17 cellular contexts compared by ENCODE assay signal in the genomic region with DNA sequence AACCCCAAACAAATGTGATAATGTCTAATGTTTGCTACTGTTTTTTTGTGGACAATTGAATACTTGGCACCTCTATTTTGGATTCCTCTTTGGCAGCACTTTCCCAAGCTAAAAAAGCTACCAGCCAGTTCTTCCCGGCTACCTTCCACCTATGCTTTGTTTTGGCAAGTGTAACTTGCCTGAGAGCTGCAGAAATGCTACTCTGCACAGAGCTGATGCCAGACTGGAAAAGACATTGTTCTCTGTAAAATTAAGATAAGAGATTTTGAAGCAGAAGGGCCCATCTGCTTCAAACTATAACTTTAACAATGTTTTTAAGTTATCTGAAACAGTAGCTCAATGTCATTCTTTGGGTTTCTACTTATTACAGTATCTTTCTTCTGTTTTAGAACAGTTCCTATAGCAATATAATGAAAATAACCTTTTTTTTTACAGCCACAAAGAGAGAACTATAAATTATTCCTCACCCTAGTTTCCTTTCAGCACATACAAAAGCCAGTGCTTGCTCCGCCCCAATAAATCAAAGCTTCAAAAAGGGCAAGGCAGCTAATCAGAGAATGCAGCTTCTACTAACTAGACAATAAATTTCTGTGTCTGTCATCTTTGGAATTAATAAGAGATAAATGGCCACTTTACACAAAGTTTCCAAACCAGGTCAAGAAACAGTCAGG.
"Had no signal": no experiment of that assay in that cellular context is flagged by ENCODE, and none has a peak within 500 bp of the region (broad histone marks: within the 10 kb centered on the region; RNA-seq: fewer than 3 reads in every experiment).

No MANE protein-coding gene starts in this region.

- H3K27ac ChIP-seq: brain microvascular endothelial cell, coronary artery, esophagus squamous epithelium, parathyroid adenoma, thyroid gland had no signal

- H3K27me3 ChIP-seq: brain microvascular endothelial cell, esophagus squamous epithelium, thyroid gland had no signal

- H3K4me3 ChIP-seq: coronary artery, esophagus squamous epithelium, thyroid gland had no signal

- H3K4me1 Mint-ChIP-seq: activated naive CD8-positive, alpha-beta T cell treated with anti-CD3 and anti-CD28 coated beads, Interleukin-2, amount 10 ng/mL, durations not matched to agents 7 days and 5 days; central memory CD8-positive, alpha-beta T cell; stimulated activated effector memory CD8-positive, alpha-beta T cell treated with anti-CD3 and anti-CD28 coated beads, Interleukin-12 subunit alpha, Interleukin-12 subunit beta, amount 100 ng/mL, for 72 hours had no signal

- H3K27ac Mint-ChIP-seq: activated naive CD8-positive, alpha-beta T cell treated with anti-CD3 and anti-CD28 coated beads, Interleukin-2, amount 10 ng/mL, durations not matched to agents 7 days and 5 days; stimulated activated effector memory CD8-positive, alpha-beta T cell treated with anti-CD3 and anti-CD28 coated beads, Interleukin-12 subunit alpha, Interleukin-12 subunit beta, amount 100 ng/mL, for 72 hours; T-helper 2 cell treated with Interferon-gamma antibody and Interleukin-4, amounts not matched to agents 5 μg/mL and 100 μg/mL, for 36 hours had no signal

- H3K36me3 ChIP-seq: brain microvascular endothelial cell, esophagus squamous epithelium, thyroid gland had no signal

- H2AFZ ChIP-seq: parathyroid adenoma had no signal

- DNase-seq: activated CD4-positive, alpha-beta T cell treated with anti-CD3 and anti-CD28 coated beads, Interleukin-2, amount 50 U/mL, for 1 hour; activated naive CD4-positive, alpha-beta T cell; activated naive CD8-positive, alpha-beta T cell treated with anti-CD3 and anti-CD28 coated beads, Interleukin-2, amount 10 ng/mL, durations not matched to agents 7 days and 5 days; anterior cingulate cortex; brain microvascular endothelial cell; effector CD4-positive, alpha-beta T cell; esophagus squamous epithelium; foreskin fibroblast; hypothalamus; kidney; left ventricle myocardium superior; thyroid gland had no signal

- H3K9me3 Mint-ChIP-seq: activated naive CD8-positive, alpha-beta T cell treated with anti-CD3 and anti-CD28 coated beads, Interleukin-2, amount 10 ng/mL, durations not matched to agents 7 days and 5 days; central memory CD8-positive, alpha-beta T cell; stimulated activated effector memory CD8-positive, alpha-beta T cell treated with anti-CD3 and anti-CD28 coated beads, Interleukin-12 subunit alpha, Interleukin-12 subunit beta, amount 100 ng/mL, for 72 hours; T-helper 2 cell treated with Interferon-gamma antibody and Interleukin-4, amounts not matched to agents 5 μg/mL and 100 μg/mL, for 36 hours had no signal

- H3K36me3 Mint-ChIP-seq: activated naive CD8-positive, alpha-beta T cell treated with anti-CD3 and anti-CD28 coated beads, Interleukin-2, amount 10 ng/mL, durations not matched to agents 7 days and 5 days; stimulated activated effector memory CD8-positive, alpha-beta T cell treated with anti-CD3 and anti-CD28 coated beads, Interleukin-12 subunit alpha, Interleukin-12 subunit beta, amount 100 ng/mL, for 72 hours had no signal

- H3K79me2 ChIP-seq: parathyroid adenoma had no signal

- H3K4me1 ChIP-seq: parathyroid adenoma, thyroid gland had no signal

- H3K9me3 ChIP-seq: esophagus squamous epithelium, thyroid gland had no signal

- H3K4me3 Mint-ChIP-seq: activated naive CD8-positive, alpha-beta T cell treated with anti-CD3 and anti-CD28 coated beads, Interleukin-2, amount 10 ng/mL, durations not matched to agents 7 days and 5 days; central memory CD8-positive, alpha-beta T cell; stimulated activated effector memory CD8-positive, alpha-beta T cell treated with anti-CD3 and anti-CD28 coated beads, Interleukin-12 subunit alpha, Interleukin-12 subunit beta, amount 100 ng/mL, for 72 hours; T-helper 2 cell treated with Interferon-gamma antibody and Interleukin-4, amounts not matched to agents 5 μg/mL and 100 μg/mL, for 36 hours had no signal

- H3K9ac ChIP-seq: parathyroid adenoma had no signal
